ENCODE assay signal across 21 cellular contexts in genomic region chr20:63889241-63890200, GRCh38. TPM values are rescaled to one million over a fixed set of nuclear protein-coding genes. Genes with fewer than 3 reads are reported as not detected.
A peak's percentile ranks its signal among the peaks of the same experiment; 100 is the strongest.
DNase-seq lines count a peak whose midpoint lies in the region; ATAC-seq and TF ChIP-seq lines count a peak whose summit lies in the region.
"Had no signal": no experiment of that assay in that cellular context is flagged by ENCODE, and none has a peak within 500 bp of the region (broad histone marks: within the 10 kb centered on the region; RNA-seq: fewer than 3 reads in every experiment).

No MANE protein-coding gene starts in this region.

- TF ChIP-seq CTCF in activated CD8-positive, alpha-beta T cell treated with anti-CD3 and anti-CD28 coated beads for 36 hours (IDR thresholded peaks at IDR 0.05): no peak
- no peak for TF ChIP-seq CTCF in MCF 10A (IDR thresholded peaks at IDR 0.05; ENCODE audit: unreplicated experiment)
- TF ChIP-seq CTCF in type B pancreatic cell (conservative IDR thresholded peaks at IDR 0.05): no peak

- peaks cover 15% of the 10 kb centered on the region for H3K36me3 Mint-ChIP-seq in activated CD8-positive, alpha-beta T cell treated with anti-CD3 and anti-CD28 coated beads for 36 hours (ENCODE audit: low read depth)
- peaks cover 23% of the 10 kb centered on the region for H3K36me3 Mint-ChIP-seq in activated CD8-positive, alpha-beta T cell treated with anti-CD3 and anti-CD28 coated beads, Interleukin-2, amount 10 ng/mL, durations not matched to agents 7 days and 5 days (ENCODE audit: low read depth)
- H3K36me3 Mint-ChIP-seq in MCF 10A (ENCODE audit: insufficient read depth, unreplicated experiment) (peaks cover 71% of the 10 kb centered on the region), type B pancreatic cell (peaks cover 13% of the 10 kb centered on the region)

- H3K9me3 Mint-ChIP-seq in activated CD8-positive, alpha-beta T cell treated with anti-CD3 and anti-CD28 coated beads for 36 hours: no peaks in the 10 kb centered on the region
- no peaks in the 10 kb centered on the region for H3K9me3 Mint-ChIP-seq in activated CD8-positive, alpha-beta T cell treated with anti-CD3 and anti-CD28 coated beads, Interleukin-2, amount 10 ng/mL, durations not matched to agents 7 days and 5 days (ENCODE audit: insufficient read depth)
- H3K9me3 Mint-ChIP-seq in MCF 10A (ENCODE audit: unreplicated experiment): no peaks in the 10 kb centered on the region
- H3K9me3 Mint-ChIP-seq in type B pancreatic cell: no peaks in the 10 kb centered on the region
- H3K9me3 Mint-ChIP-seq: CD4-positive, alpha-beta T cell had no signal

- CTCF ChIA-PET in activated CD8-positive, alpha-beta T cell treated with anti-CD3 and anti-CD28 coated beads for 36 hours (lab: Charles Lee): no interaction called here
- CTCF ChIA-PET in activated CD8-positive, alpha-beta T cell treated with anti-CD3 and anti-CD28 coated beads, Interleukin-2, amount 10 ng/mL, durations not matched to agents 7 days and 5 days (lab: Charles Lee): no interaction called here
- CTCF ChIA-PET in MCF 10A (lab: Yijun Ruan, JAX): no interaction called here

- POLR2A ChIA-PET in activated CD8-positive, alpha-beta T cell treated with anti-CD3 and anti-CD28 coated beads for 36 hours (lab: Charles Lee): no interaction called here
- POLR2A ChIA-PET in activated CD8-positive, alpha-beta T cell treated with anti-CD3 and anti-CD28 coated beads, Interleukin-2, amount 10 ng/mL, durations not matched to agents 7 days and 5 days (lab: Charles Lee): no interaction called here
- POLR2A ChIA-PET in MCF 10A (lab: Yijun Ruan, JAX): interaction anchor here (0.7 to 3.1 kb wide), 3 partner anchors 24 to 311 kb away, joined by 3 to 21 read pairs (median 8); partner anchors contain the start of gene TPD52L2

- peaks cover 4% of the 10 kb centered on the region for H3K4me1 Mint-ChIP-seq in activated CD8-positive, alpha-beta T cell treated with anti-CD3 and anti-CD28 coated beads for 36 hours (ENCODE audit: low read depth)
- H3K4me1 Mint-ChIP-seq in activated CD8-positive, alpha-beta T cell treated with anti-CD3 and anti-CD28 coated beads, Interleukin-2, amount 10 ng/mL, durations not matched to agents 7 days and 5 days (ENCODE audit: low read depth): peaks cover 12% of the 10 kb centered on the region
- peaks cover 31% of the 10 kb centered on the region for H3K4me1 Mint-ChIP-seq in MCF 10A (ENCODE audit: insufficient read depth, unreplicated experiment)
- peaks cover 5% of the 10 kb centered on the region for H3K4me1 Mint-ChIP-seq in type B pancreatic cell (ENCODE audit: unreplicated experiment)

- DNase-seq in activated CD8-positive, alpha-beta T cell treated with anti-CD3 and anti-CD28 coated beads for 36 hours: no peak
- DNase-seq in activated CD8-positive, alpha-beta T cell treated with anti-CD3 and anti-CD28 coated beads, Interleukin-2, amount 10 ng/mL, durations not matched to agents 7 days and 5 days: no peak
- DNase-seq in MCF 10A (ENCODE audit: unreplicated experiment) (peak; percentile 67), iris pigment epithelial cell (ENCODE audit: low read depth) (peak; percentile 16), type B pancreatic cell (ENCODE audit: extremely low spot score, unreplicated experiment) (no peak), HUDEP-2 (lab: John Stamatoyannopoulos, UW; ENCODE audit: unreplicated experiment in 76 of 76) (no peak), NCI-H2029 treated with DMSO at 0.1 percent for 48 hours (lab: John Stamatoyannopoulos, UW) (no peak), cortex of kidney (lab: John Stamatoyannopoulos, UW) (no peak)
- DNase-seq: 8988T; activated CD8-positive, alpha-beta memory T cell treated with anti-CD3 and anti-CD28 coated beads for 24 hours; activated effector memory CD4-positive, alpha-beta T cell treated with anti-CD3 and anti-CD28 coated beads, Interleukin-2, amount 50 U/mL, for 16 hours; CD4-positive, alpha-beta T cell; DMS79 treated with DMSO at 0.1 percent for 48 hours; KG1; kidney glomerular epithelial cell; NCI-H1417 treated with DMSO at 0.1 percent for 48 hours; NCI-H2171 treated with DMSO at 0.1 percent for 48 hours; NCI-H82; pancreas; thyroid gland had no signal

- ATAC-seq in activated CD8-positive, alpha-beta T cell treated with anti-CD3 and anti-CD28 coated beads for 36 hours: no peak
- ATAC-seq in activated CD8-positive, alpha-beta T cell treated with anti-CD3 and anti-CD28 coated beads, Interleukin-2, amount 10 ng/mL, durations not matched to agents 7 days and 5 days: no peak
- ATAC-seq: pancreas had no signal

- peak overlapping the region; percentile 50 for H3K27ac Mint-ChIP-seq in activated CD8-positive, alpha-beta T cell treated with anti-CD3 and anti-CD28 coated beads for 36 hours
- H3K27ac Mint-ChIP-seq in activated CD8-positive, alpha-beta T cell treated with anti-CD3 and anti-CD28 coated beads, Interleukin-2, amount 10 ng/mL, durations not matched to agents 7 days and 5 days: no peak overlapping the region
- peak overlapping the region; percentile 79 for H3K27ac Mint-ChIP-seq in MCF 10A (ENCODE audit: low read depth, unreplicated experiment)
- peak overlapping the region; percentile 43 for H3K27ac Mint-ChIP-seq in type B pancreatic cell
- H3K27ac Mint-ChIP-seq: CD4-positive, alpha-beta T cell had no signal

- intact Hi-C loops in activated CD8-positive, alpha-beta T cell treated with anti-CD3 and anti-CD28 coated beads for 36 hours (cut with micrococcal nuclease): no loop called here
- intact Hi-C loops in MCF 10A (cut with micrococcal nuclease): no loop called here

- no peaks in the 10 kb centered on the region for H3K27me3 Mint-ChIP-seq in activated CD8-positive, alpha-beta T cell treated with anti-CD3 and anti-CD28 coated beads for 36 hours
- no peaks in the 10 kb centered on the region for H3K27me3 Mint-ChIP-seq in activated CD8-positive, alpha-beta T cell treated with anti-CD3 and anti-CD28 coated beads, Interleukin-2, amount 10 ng/mL, durations not matched to agents 7 days and 5 days (ENCODE audit: low read depth)
- H3K27me3 Mint-ChIP-seq in MCF 10A (ENCODE audit: insufficient read depth, unreplicated experiment): no peaks in the 10 kb centered on the region
- no peaks in the 10 kb centered on the region for H3K27me3 Mint-ChIP-seq in type B pancreatic cell
- H3K27me3 Mint-ChIP-seq: CD4-positive, alpha-beta T cell had no signal

- BruUV-seq in MCF 10A (replicated peaks; lab: Mats Ljungman, UMichigan): no TSS peak

- no peak overlapping the region for H3K4me3 Mint-ChIP-seq in activated CD8-positive, alpha-beta T cell treated with anti-CD3 and anti-CD28 coated beads for 36 hours
- no peak overlapping the region for H3K4me3 Mint-ChIP-seq in activated CD8-positive, alpha-beta T cell treated with anti-CD3 and anti-CD28 coated beads, Interleukin-2, amount 10 ng/mL, durations not matched to agents 7 days and 5 days
- no peak overlapping the region for H3K4me3 Mint-ChIP-seq in MCF 10A (ENCODE audit: unreplicated experiment)
- H3K4me3 Mint-ChIP-seq in type B pancreatic cell: no peak overlapping the region
- H3K4me3 Mint-ChIP-seq: CD4-positive, alpha-beta T cell had no signal

RNA-seq across cellular contexts. Expression of gene DNAJC5, which starts 5.4 kb away (rescaled TPM):
- 10 to 100 TPM; 32.2 to 32.5 TPM for total RNA-seq in activated CD8-positive, alpha-beta T cell treated with anti-CD3 and anti-CD28 coated beads for 36 hours
- total RNA-seq in activated CD8-positive, alpha-beta T cell treated with anti-CD3 and anti-CD28 coated beads, Interleukin-2, amount 10 ng/mL, durations not matched to agents 7 days and 5 days: 10 to 100 TPM; 47.3 to 48.1 TPM
- 38.1 and 45.0 TPM in 2 replicates for total RNA-seq in MCF 10A (2022)
- total RNA-seq in type B pancreatic cell (ENCODE audit: low replicate concordance): 44.1 and 51.9 TPM in 2 replicates

RNA-seq across cellular contexts. Expression of gene TPD52L2, which starts 24.5 kb away (rescaled TPM):
- total RNA-seq in activated CD8-positive, alpha-beta T cell treated with anti-CD3 and anti-CD28 coated beads for 36 hours: 10 to 100 TPM; 43.1 to 44.6 TPM
- total RNA-seq in activated CD8-positive, alpha-beta T cell treated with anti-CD3 and anti-CD28 coated beads, Interleukin-2, amount 10 ng/mL, durations not matched to agents 7 days and 5 days: 10 to 100 TPM; 35.7 to 40.0 TPM
- total RNA-seq in MCF 10A (2022): 174 and 175 TPM in 2 replicates
- 76.5 and 96.3 TPM in 2 replicates for total RNA-seq in type B pancreatic cell (ENCODE audit: low replicate concordance)

RNA-seq across cellular contexts. Expression of gene ABHD16B, which starts 28.2 kb away (rescaled TPM):
- total RNA-seq in activated CD8-positive, alpha-beta T cell treated with anti-CD3 and anti-CD28 coated beads for 36 hours: not detected
- total RNA-seq in activated CD8-positive, alpha-beta T cell treated with anti-CD3 and anti-CD28 coated beads, Interleukin-2, amount 10 ng/mL, durations not matched to agents 7 days and 5 days: not detected
- total RNA-seq in MCF 10A (2022): not detected in 2 replicates
- not detected in 2 replicates for total RNA-seq in type B pancreatic cell (ENCODE audit: low replicate concordance)
- total RNA-seq: CD4-positive, alpha-beta T cell; pancreas; skeletal muscle tissue; thyroid gland had no signal

RNA-seq across cellular contexts. Expression of gene ZBTB46, which starts 58.5 kb away (rescaled TPM):
- under 1 TPM; 0.31 to 0.38 TPM for total RNA-seq in activated CD8-positive, alpha-beta T cell treated with anti-CD3 and anti-CD28 coated beads for 36 hours
- under 1 TPM in 1 of 2 experiments, not detected in 1; 0.10 TPM for total RNA-seq in activated CD8-positive, alpha-beta T cell treated with anti-CD3 and anti-CD28 coated beads, Interleukin-2, amount 10 ng/mL, durations not matched to agents 7 days and 5 days
- 0.63 and 0.71 TPM in 2 replicates for total RNA-seq in MCF 10A (2022)
- 9.8 and 13.6 TPM in 2 replicates for total RNA-seq in type B pancreatic cell (ENCODE audit: low replicate concordance)

Comparison
In these comparisons a context has a peak if more than half of its experiments do, and no peak if none do; other contexts are left out.
1. DNase-seq: peak in MCF 10A (single experiment) and iris pigment epithelial cell (single experiment); none in activated CD8-positive, alpha-beta T cell treated with anti-CD3 and anti-CD28 coated beads for 36 hours (single experiment), activated CD8-positive, alpha-beta T cell treated with anti-CD3 and anti-CD28 coated beads, Interleukin-2, amount 10 ng/mL, durations not matched to agents 7 days and 5 days (single experiment), type B pancreatic cell (single experiment), HUDEP-2 (0 of 76), NCI-H2029 treated with DMSO at 0.1 percent for 48 hours (single experiment) and cortex of kidney (single experiment).